Comparison of ENCODE assay signal across 10 cellular contexts in the genomic region with DNA sequence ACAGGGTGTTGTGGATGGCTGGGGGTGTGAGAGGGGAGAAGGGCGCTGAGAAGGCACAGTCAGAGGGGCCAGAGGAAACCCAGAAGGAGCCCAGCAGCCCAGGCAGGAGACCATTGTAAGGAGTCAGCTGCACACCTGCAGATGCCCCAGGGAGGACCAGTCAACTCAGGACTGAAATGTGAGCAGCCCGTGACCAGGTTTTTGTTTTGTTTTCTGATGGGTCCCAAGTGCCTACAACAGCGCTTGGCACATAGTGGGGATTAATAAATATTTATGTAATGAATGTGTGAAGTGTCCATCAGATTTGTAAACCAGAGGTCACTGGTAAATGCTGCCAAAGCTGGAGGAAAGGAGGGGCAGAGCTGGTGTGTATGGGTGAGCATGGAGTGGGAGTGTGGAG. TPM values are rescaled to one million over a fixed set of nuclear protein-coding genes. Genes with fewer than 3 reads are reported as not detected.
DNase-seq lines count a peak whose midpoint lies in the region; ATAC-seq and TF ChIP-seq lines count a peak whose summit lies in the region.
"Had no signal": no experiment of that assay in that cellular context is flagged by ENCODE, and none has a peak within 500 bp of the region (broad histone marks: within the 10 kb centered on the region; RNA-seq: fewer than 3 reads in every experiment).

No MANE protein-coding gene starts in this region.

- H3K9me3 ChIP-seq in mucosa of descending colon: no peaks in the 10 kb centered on the region

- H3K27ac Mint-ChIP-seq in glutamatergic neuron (ENCODE audit: unreplicated experiment): peak overlapping the region; percentile 24

- H3K4me1 ChIP-seq in mucosa of descending colon (ENCODE audit: low read depth): peaks cover 59% of the 10 kb centered on the region

- H3K4me1 Mint-ChIP-seq in glutamatergic neuron (ENCODE audit: low read depth, unreplicated experiment): peaks cover 42% of the 10 kb centered on the region

- ATAC-seq in GM18870 (IDR thresholded peaks at IDR 0.05; ENCODE audit: unreplicated experiment) (peak; percentile 69), GM21723 (IDR thresholded peaks at IDR 0.05; ENCODE audit: unreplicated experiment) (peak; percentile 95), HG03354 (IDR thresholded peaks at IDR 0.05; ENCODE audit: poor library complexity, severe bottlenecking, unreplicated experiment) (peak; percentile 85), mucosa of descending colon (no peak)

- intact Hi-C loops in mucosa of descending colon (cut with DNase I, micrococcal nuclease): no loop called here

- peak overlapping the region; percentile 12 for H3K4me3 Mint-ChIP-seq in glutamatergic neuron (ENCODE audit: unreplicated experiment)

- no peak for DNase-seq in glutamatergic neuron
- no peak for DNase-seq in MV-4-11 (lab: John Stamatoyannopoulos, UW)
- DNase-seq in NCI-H524 treated with DMSO at 0.1 percent for 48 hours (lab: John Stamatoyannopoulos, UW): no peak
- DNase-seq in mucosa of descending colon: no peak
- DNase-seq in ecto neural progenitor cell (ENCODE audit: low spot score): no peak
- DNase-seq: DMS53, T-helper 1 cell had no signal

- TF ChIP-seq CTCF in glutamatergic neuron (IDR thresholded peaks at IDR 0.05; ENCODE audit: partially characterized antibody, unreplicated experiment): no peak
- TF ChIP-seq CTCF in mucosa of descending colon (IDR thresholded peaks at IDR 0.05): no peak

- no peaks in the 10 kb centered on the region for H3K36me3 Mint-ChIP-seq in glutamatergic neuron (ENCODE audit: unreplicated experiment)

- H3K36me3 ChIP-seq in mucosa of descending colon (ENCODE audit: low read depth): no peaks in the 10 kb centered on the region

- H3K9me3 Mint-ChIP-seq in glutamatergic neuron (ENCODE audit: unreplicated experiment): peaks cover 5% of the 10 kb centered on the region

- H3K27me3 Mint-ChIP-seq in glutamatergic neuron (ENCODE audit: unreplicated experiment): peaks cover 2% of the 10 kb centered on the region

- H3K4me3 ChIP-seq in mucosa of descending colon: no peak overlapping the region

RNA-seq across cellular contexts. Expression of gene TRAM2, which starts 30.2 kb away (rescaled TPM):
- 16.2 TPM for total RNA-seq in glutamatergic neuron (ENCODE audit: unreplicated experiment)
- total RNA-seq in mucosa of descending colon: 10 to 100 TPM; 20.3 to 25.0 (median 24.1) TPM
